Comparison of ENCODE assay signal across 14 cellular contexts in the genomic region with DNA sequence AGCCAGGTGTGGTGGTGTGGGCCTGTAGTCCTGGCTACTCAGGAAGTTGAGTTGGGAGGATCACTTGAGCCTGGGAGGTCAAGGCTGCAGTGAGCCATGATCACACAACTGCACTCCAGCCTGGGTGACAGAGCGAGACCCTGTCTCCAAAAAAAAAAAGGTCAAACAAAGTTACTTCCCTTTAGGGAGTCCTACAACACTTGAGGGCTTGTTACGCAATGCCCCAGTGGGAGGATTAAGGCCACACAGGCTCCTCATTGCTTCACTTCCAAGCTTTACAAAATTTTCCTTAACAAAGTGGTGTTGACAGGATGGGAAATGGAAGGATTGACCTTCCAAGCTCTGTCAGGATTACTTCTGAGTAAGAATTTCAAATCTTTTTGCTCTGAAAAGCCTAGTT. TPM values are rescaled to one million over a fixed set of nuclear protein-coding genes. Genes with fewer than 3 reads are reported as not detected.
A peak's percentile ranks its signal among the peaks of the same experiment; 100 is the strongest.
DNase-seq lines count a peak whose midpoint lies in the region; ATAC-seq and TF ChIP-seq lines count a peak whose summit lies in the region.
"Had no signal": no experiment of that assay in that cellular context is flagged by ENCODE, and none has a peak within 500 bp of the region (broad histone marks: within the 10 kb centered on the region; RNA-seq: fewer than 3 reads in every experiment).

No MANE protein-coding gene starts in this region.

- CTCF ChIA-PET in MCF 10A (lab: Yijun Ruan, JAX) (interaction anchor here (0.6 kb wide), 1 partner anchor 474 kb away, joined by 5 read pairs; no protein-coding TSS in a partner anchor), mammary epithelial cell (lab: Charles Lee; ENCODE audit: low non-redundant PET) (no interaction called here)

- H3K36me3 ChIP-seq in mammary epithelial cell (ENCODE audit: insufficient read depth, low read length) (no peaks in the 10 kb centered on the region), transverse colon (no peaks in the 10 kb centered on the region)
- H3K36me3 ChIP-seq: ascending aorta, sigmoid colon, thoracic aorta had no signal

- no peak overlapping the region for H3K4me3 Mint-ChIP-seq in MCF 10A (ENCODE audit: unreplicated experiment)

- no peak for TF ChIP-seq EP300 in transverse colon (IDR thresholded peaks at IDR 0.05; ENCODE audit: low read depth)

- H3K4me1 ChIP-seq in mammary epithelial cell (ENCODE audit: insufficient read depth, low read length) (peaks cover 35% of the 10 kb centered on the region), transverse colon (no peaks in the 10 kb centered on the region)
- H3K4me1 ChIP-seq: ascending aorta had no signal

- H3K79me2 ChIP-seq in mammary epithelial cell (ENCODE audit: insufficient read depth, low read length), result no peaks in the 10 kb centered on the region

- H3K4me1 Mint-ChIP-seq in MCF 10A (ENCODE audit: insufficient read depth, unreplicated experiment), result no peaks in the 10 kb centered on the region

- H3K27ac Mint-ChIP-seq in MCF 10A (ENCODE audit: low read depth, unreplicated experiment), result no peak overlapping the region

- H3K4me2 ChIP-seq in mammary epithelial cell (ENCODE audit: insufficient read depth, low read depth, low read length), result no peak overlapping the region

- H3K27ac ChIP-seq in mammary epithelial cell (ENCODE audit: insufficient read depth, low read depth, low read length), result no peak overlapping the region
- no peak overlapping the region for H3K27ac ChIP-seq in transverse colon
- H3K27ac ChIP-seq: ascending aorta, sigmoid colon, thoracic aorta had no signal

- in situ Hi-C loops in mammary epithelial cell (cut with MboI; ENCODE audit: low sequenced_read_pairs in 2 of 2), result no loop called here
- in situ Hi-C loops in transverse colon (cut with MboI; ENCODE audit: low pct_ligation_motif_present in 1 of 4, low pct_unique_long_range_greater_than_20kb in 1 of 4, low sequenced_read_pairs in 3 of 4), result no loop called here

- BruUV-seq in MCF 10A (replicated peaks; lab: Mats Ljungman, UMichigan) (no TSS peak), mammary epithelial cell (replicated peaks; lab: Mats Ljungman, UMichigan) (no TSS peak)

- 88% methylated on average over 2 of the region's 2 CpGs for WGBS in mammary epithelial cell (ENCODE audit: low coverage, missing lambda C conversion rate)
- WGBS in transverse colon (ENCODE audit: low coverage in 1 of 2), 2 donors, result 81 to 100% methylated on average over 1 to 2 of the region's 2 CpGs

- no peak for TF ChIP-seq POLR2A in transverse colon (IDR thresholded peaks at IDR 0.05)

- no peaks in the 10 kb centered on the region for H3K36me3 Mint-ChIP-seq in MCF 10A (ENCODE audit: insufficient read depth, unreplicated experiment)

- POLR2A ChIA-PET in MCF 10A (lab: Yijun Ruan, JAX), result no interaction called here

- no peaks in the 10 kb centered on the region for H3K9me3 ChIP-seq in mammary epithelial cell (replicated peaks; ENCODE audit: insufficient read depth, low read length)
- no peaks in the 10 kb centered on the region for H3K9me3 ChIP-seq in transverse colon
- H3K9me3 ChIP-seq: ascending aorta, sigmoid colon, thoracic aorta had no signal

- H3K9me3 Mint-ChIP-seq in MCF 10A (ENCODE audit: unreplicated experiment), result no peaks in the 10 kb centered on the region

- H3K27me3 Mint-ChIP-seq in MCF 10A (ENCODE audit: insufficient read depth, unreplicated experiment), result no peaks in the 10 kb centered on the region

- H3K4me3 ChIP-seq in mammary epithelial cell (replicated peaks in 1 of 3; ENCODE audit: insufficient read depth in 1 of 3, low read depth in 2 of 3, low read length in 3 of 3) (no peak overlapping the region), fibroblast of villous mesenchyme (ENCODE audit: low read depth, low read length) (no peak overlapping the region), transverse colon (no peak overlapping the region)
- H3K4me3 ChIP-seq: ascending aorta, sigmoid colon, thoracic aorta had no signal

- H4K20me1 ChIP-seq in mammary epithelial cell (ENCODE audit: insufficient read depth, low read length), result no peaks in the 10 kb centered on the region

- TF ChIP-seq CTCF in MCF 10A (IDR thresholded peaks at IDR 0.05; ENCODE audit: unreplicated experiment), result no peak
- no peak for TF ChIP-seq CTCF in mammary epithelial cell (conservative IDR thresholded peaks at IDR 0.05 in 1 of 2, IDR thresholded peaks at IDR 0.05 in 1 of 2; ENCODE audit: extremely low read depth in 1 of 2, insufficient read depth in 1 of 2, low read depth in 1 of 2, low read length in 2 of 2)
- TF ChIP-seq CTCF in fibroblast of villous mesenchyme (IDR thresholded peaks at IDR 0.05; ENCODE audit: insufficient read depth, low read depth, low read length), result no peak
- no peak for TF ChIP-seq CTCF in transverse colon (IDR thresholded peaks at IDR 0.05)

- peak; percentile 82 for DNase-seq in MCF 10A (ENCODE audit: unreplicated experiment)
- no peak for DNase-seq in mammary epithelial cell
- DNase-seq in SKM-1 (lab: John Stamatoyannopoulos, UW; ENCODE audit: unreplicated experiment), result peak; percentile 62
- peak; percentile 95 for DNase-seq in fibroblast of villous mesenchyme (ENCODE audit: low read depth)
- DNase-seq in transverse colon, result peak; percentile 44
- no peak for DNase-seq in AG08395 (ENCODE audit: low spot score)
- DNase-seq in NCI-H2081 treated with DMSO at 0.1 percent for 48 hours (lab: John Stamatoyannopoulos, UW), result no peak
- DNase-seq: 8988T; activated T-cell treated with anti-CD3 and anti-CD28 coated beads, Interleukin-2, amount 50 U/mL, for 1 hour; NCI-H2227 treated with DMSO at 0.1 percent for 48 hours; sigmoid colon had no signal

- ATAC-seq in GM21381 (IDR thresholded peaks at IDR 0.05; ENCODE audit: unreplicated experiment), result no peak

- intact Hi-C loops in MCF 10A (cut with micrococcal nuclease) (no loop called here), mammary epithelial cell (cut with micrococcal nuclease) (no loop called here), transverse colon (cut with DNase I; ENCODE audit: low total_unique reads) (no loop called here)

- no peak overlapping the region for H2AFZ ChIP-seq in mammary epithelial cell (ENCODE audit: low read depth, low read length)

- no peaks in the 10 kb centered on the region for H3K27me3 ChIP-seq in mammary epithelial cell (ENCODE audit: insufficient read depth, low read length)
- no peaks in the 10 kb centered on the region for H3K27me3 ChIP-seq in transverse colon
- H3K27me3 ChIP-seq: ascending aorta, sigmoid colon had no signal

- no peak overlapping the region for H3K9ac ChIP-seq in mammary epithelial cell (ENCODE audit: insufficient read depth, low read length)

- dilution Hi-C loops in mammary epithelial cell (cut with HindIII; ENCODE audit: low sequenced_read_pairs), result no loop called here

RNA-seq across cellular contexts. Expression of a gene that starts 6.2 kb away (rescaled TPM):
- total RNA-seq in MCF 10A (2022), result not detected in 2 replicates
- 1 to 10 TPM in 1 of 2 donors, under 1 TPM in 1; 0.16 to 6.8 TPM for total RNA-seq in mammary epithelial cell
- 0.22 TPM for polyA plus RNA-seq in mammary epithelial cell
- polyA minus RNA-seq in mammary epithelial cell, result not detected
- total RNA-seq in fibroblast of villous mesenchyme, result 3.9 and 6.0 TPM in 2 replicates
- total RNA-seq in transverse colon, result under 1 TPM in 2 of 4 donors, not detected in 2; 0.16 to 0.41 TPM

RNA-seq across cellular contexts. Expression of a gene that starts 17.5 kb away (rescaled TPM):
- total RNA-seq in MCF 10A (2022), result 12.8 and 22.3 TPM in 2 replicates
- 10 to 100 TPM; 15.1 to 17.2 TPM for total RNA-seq in mammary epithelial cell
- polyA plus RNA-seq in mammary epithelial cell, result 11.6 TPM
- polyA minus RNA-seq in mammary epithelial cell, result 14.1 TPM
- 7.7 and 11.2 TPM in 2 replicates for total RNA-seq in fibroblast of villous mesenchyme
- total RNA-seq in transverse colon, result 10 to 100 TPM; 23.1 to 60.1 (median 38.8) TPM

RNA-seq across cellular contexts. Expression of a gene that starts 30.6 kb away (rescaled TPM):
- total RNA-seq in MCF 10A (2022) (not detected in 2 replicates), mammary epithelial cell (under 1 TPM in 1 of 2 donors, not detected in 1; under 0.01 TPM), fibroblast of villous mesenchyme (not detected in 2 replicates), transverse colon (under 1 TPM in 1 of 4 donors, not detected in 3; 0.14 TPM)
- not detected for polyA plus RNA-seq in mammary epithelial cell
- polyA minus RNA-seq in mammary epithelial cell, result not detected
- total RNA-seq: ascending aorta, thoracic aorta had no signal

RNA-seq across cellular contexts. Expression of a gene that starts 52.1 kb away (rescaled TPM):
- total RNA-seq in MCF 10A (2022) (not detected in 2 replicates), mammary epithelial cell (not detected), fibroblast of villous mesenchyme (not detected in 2 replicates), transverse colon (1 to 10 TPM in 1 of 4 donors, under 1 TPM in 1, not detected in 2; 0.32 to 1.8 TPM)
- polyA plus RNA-seq in mammary epithelial cell, result not detected
- not detected for polyA minus RNA-seq in mammary epithelial cell
- total RNA-seq: ascending aorta, thoracic aorta had no signal

Comparison
In these comparisons a context has a peak if more than half of its experiments do, and no peak if none do; other contexts are left out.
1. DNase-seq: peak in MCF 10A (single experiment), SKM-1 (single experiment), fibroblast of villous mesenchyme (single experiment) and transverse colon (single experiment); none in mammary epithelial cell (single experiment), AG08395 (single experiment) and NCI-H2081 treated with DMSO at 0.1 percent for 48 hours (single experiment).